Comparison of ENCODE assay signal across 20 cellular contexts in genomic region chr6:143784316-143784715, GRCh38.
"Had no signal": no experiment of that assay in that cellular context is flagged by ENCODE, and none has a peak within 500 bp of the region (broad histone marks: within the 10 kb centered on the region; RNA-seq: fewer than 3 reads in every experiment).

No MANE protein-coding gene starts in this region.

- H3K4me2 ChIP-seq: SK-N-SH had no signal

- H3K9ac ChIP-seq: SK-N-SH had no signal

- FAIRE-seq: HepG2, RCC 7860 had no signal

- H3K4me3 ChIP-seq: MG63 had no signal

- H3K27me3 ChIP-seq: MG63 had no signal

- DNase-seq: IMR-90, Karpas-422, KG1, MG63, NCI-H1092 treated with DMSO at 0.1 percent for 48 hours, NCI-H1436, NCI-H1694, NCI-H187 treated with DMSO at 0.1 percent for 48 hours, NCI-H2029 treated with DMSO at 0.1 percent for 48 hours, NCI-H2171 treated with DMSO at 0.1 percent for 48 hours, NCI-H524 treated with DMSO at 0.1 percent for 48 hours, NCI-H69, NCI-H774, Right ventricle myocardium superior, RPMI8226, SIG-M5, SK-N-SH, SW 1271 had no signal

- H3K9me3 ChIP-seq: SK-N-SH had no signal
